Comparison of ENCODE assay signal across 15 cellular contexts in the genomic region with DNA sequence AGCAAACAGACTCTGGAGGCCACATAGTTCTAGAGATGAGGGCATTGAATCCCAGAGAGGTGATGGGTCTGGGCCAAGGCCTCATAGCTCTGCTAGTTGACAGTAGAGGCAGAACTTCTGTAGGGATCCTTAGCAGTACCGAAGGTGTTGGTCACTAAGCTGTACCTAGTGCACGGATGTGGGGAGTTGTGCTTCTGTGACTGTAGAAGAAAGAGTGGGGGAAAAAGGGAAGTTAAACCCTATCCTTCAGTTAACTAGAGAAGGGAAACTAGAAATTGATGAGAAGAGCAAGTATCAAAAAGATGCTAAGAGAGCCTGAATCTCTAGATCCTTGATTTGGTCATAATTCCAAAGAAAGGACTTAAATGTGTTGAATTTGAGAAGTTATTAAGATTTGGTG.
DNase-seq lines count a peak whose midpoint lies in the region; ATAC-seq, FAIRE-seq and TF ChIP-seq lines count a peak whose summit lies in the region.
"Had no signal": no experiment of that assay in that cellular context is flagged by ENCODE, and none has a peak within 500 bp of the region (broad histone marks: within the 10 kb centered on the region; RNA-seq: fewer than 3 reads in every experiment).

No MANE protein-coding gene starts in this region.

- dilution Hi-C loops in keratinocyte (cut with MboI; ENCODE audit: extremely low pct_ligation_motif_present, low sequenced_read_pairs), result no loop called here

- H3K27me3 ChIP-seq in keratinocyte (ENCODE audit: control insufficient read depth, extremely low read depth, insufficient read depth, low read length), result no peaks in the 10 kb centered on the region
- H3K27me3 ChIP-seq: adrenal gland, gastroesophageal sphincter, left lung, neutrophil had no signal

- intact Hi-C loops in Right ventricle myocardium inferior (cut with DNase I), result no loop called here

- H3K36me3 ChIP-seq in keratinocyte (ENCODE audit: control insufficient read depth in 2 of 2, extremely low read depth in 1 of 2, insufficient read depth in 2 of 2, low read length in 2 of 2), result no peaks in the 10 kb centered on the region
- H3K36me3 ChIP-seq: adrenal gland, gastroesophageal sphincter, left lung, neutrophil had no signal

- no peak overlapping the region for H2AFZ ChIP-seq in keratinocyte (ENCODE audit: control insufficient read depth, low read length)

- TF ChIP-seq CTCF in keratinocyte (optimal IDR thresholded peaks at IDR 0.05 in 1 of 3, IDR thresholded peaks at IDR 0.05 in 1 of 3, conservative IDR thresholded peaks at IDR 0.05 in 1 of 3; ENCODE audit: extremely low read depth in 1 of 3, insufficient read depth in 2 of 3, low read length in 3 of 3), result no peak

- no peak overlapping the region for H3K4me2 ChIP-seq in keratinocyte (ENCODE audit: control insufficient read depth, extremely low read depth, insufficient read depth, low read depth, low read length)

- H3K79me2 ChIP-seq in keratinocyte (ENCODE audit: control insufficient read depth, insufficient read depth, low read length), result no peaks in the 10 kb centered on the region

- H3K4me1 ChIP-seq in keratinocyte (ENCODE audit: control insufficient read depth, extremely low read depth, insufficient read depth, low read length), result no peaks in the 10 kb centered on the region
- H3K4me1 ChIP-seq: adrenal gland, gastroesophageal sphincter, left lung had no signal

- H3K4me3 ChIP-seq in keratinocyte (ENCODE audit: control insufficient read depth in 2 of 3, extremely low read depth in 1 of 3, insufficient read depth in 2 of 3, low read depth in 1 of 3, low read length in 3 of 3), result no peak overlapping the region
- H3K4me3 ChIP-seq: adrenal gland, gastroesophageal sphincter, left lung had no signal

- DNase-seq in keratinocyte (ENCODE audit: low read depth, low spot score), result no peak
- DNase-seq in stimulated activated CD4-positive, alpha-beta T cell treated with anti-CD3 and anti-CD28 coated beads, Interleukin-2, amount 100 ng/mL, for 48 hours, result no peak
- no peak for DNase-seq in Right ventricle myocardium inferior (ENCODE audit: missing footprints)
- no peak for DNase-seq in SKM-1 treated with dmso at 0.1 percent for 144 hours (lab: John Stamatoyannopoulos, UW; ENCODE audit: unreplicated experiment)
- DNase-seq: activated CD8-positive, alpha-beta memory T cell treated with anti-CD3 and anti-CD28 coated beads, Interleukin-2, amount 10 ng/mL, durations not matched to agents 7 days and 5 days; adrenal gland; left lung; NCI-H187; stimulated activated CD8-positive, alpha-beta memory T cell treated with anti-CD3 and anti-CD28 coated beads, Interleukin-4, amount 100 ng/mL, for 48 hours had no signal

- FAIRE-seq in keratinocyte (lab: Jason Lieb, UNC), result peak; percentile 5

- peak; percentile 41 for ATAC-seq in GM18873 (IDR thresholded peaks at IDR 0.05; ENCODE audit: low FRiP score, unreplicated experiment)
- peak; percentile 37 for ATAC-seq in GM21786 (IDR thresholded peaks at IDR 0.05; ENCODE audit: unreplicated experiment)
- ATAC-seq in HG03571 (IDR thresholded peaks at IDR 0.05; ENCODE audit: unreplicated experiment), result peak; percentile 59
- ATAC-seq in HG02970 (IDR thresholded peaks at IDR 0.05; ENCODE audit: low FRiP score, unreplicated experiment), result no peak
- ATAC-seq in Right ventricle myocardium inferior, result no peak
- ATAC-seq: activated CD8-positive, alpha-beta memory T cell treated with anti-CD3 and anti-CD28 coated beads, Interleukin-2, amount 10 ng/mL, durations not matched to agents 7 days and 5 days; gastroesophageal sphincter; left lung had no signal

- H3K9ac ChIP-seq in keratinocyte (ENCODE audit: control insufficient read depth, extremely low read depth, insufficient read depth, low read length), result no peak overlapping the region

- H3K27ac ChIP-seq in keratinocyte (ENCODE audit: control insufficient read depth, insufficient read depth, low read length), result no peak overlapping the region
- H3K27ac ChIP-seq: adrenal gland, gastroesophageal sphincter, left lung, neutrophil had no signal

- H3K9me3 ChIP-seq in keratinocyte (ENCODE audit: control insufficient read depth, low read depth, low read length), result no peaks in the 10 kb centered on the region
- H3K9me3 ChIP-seq: adrenal gland, neutrophil had no signal

- H3K9me1 ChIP-seq in keratinocyte (ENCODE audit: control insufficient read depth, extremely low read depth, insufficient read depth, low read length), result no peaks in the 10 kb centered on the region

- H4K20me1 ChIP-seq in keratinocyte (ENCODE audit: control insufficient read depth, extremely low read depth, insufficient read depth, low read length), result no peaks in the 10 kb centered on the region

Comparison
In these comparisons a context has a peak if more than half of its experiments do, and no peak if none do; other contexts are left out.
1. ATAC-seq: peak in GM18873 (single experiment), GM21786 (single experiment) and HG03571 (single experiment); none in HG02970 (single experiment) and Right ventricle myocardium inferior (single experiment).